In the genomic region with DNA sequence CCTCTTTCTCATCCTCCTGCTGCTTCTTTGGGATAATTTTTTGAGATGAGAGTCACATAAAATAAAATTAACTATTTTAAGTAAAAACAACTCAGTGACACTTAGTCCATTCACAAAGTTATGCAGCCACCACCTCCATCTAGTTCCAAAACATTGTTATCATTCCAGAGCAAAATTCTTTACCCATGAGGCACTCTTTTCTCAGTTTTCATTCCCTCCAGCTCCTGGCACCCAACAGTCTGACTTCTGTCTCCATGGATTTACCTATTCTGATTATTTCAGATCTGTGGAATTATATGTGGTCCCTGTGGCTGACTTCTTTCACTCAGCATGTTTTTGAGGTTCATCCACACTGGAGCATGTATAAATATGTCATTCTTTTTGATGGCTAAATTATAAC, we compare ENCODE assay signal across 19 cellular contexts.
A peak's percentile ranks its signal among the peaks of the same experiment; 100 is the strongest.
DNase-seq lines count a peak whose midpoint lies in the region; ATAC-seq and TF ChIP-seq lines count a peak whose summit lies in the region.
"Had no signal": no experiment of that assay in that cellular context is flagged by ENCODE, and none has a peak within 500 bp of the region (broad histone marks: within the 10 kb centered on the region; RNA-seq: fewer than 3 reads in every experiment).

No MANE protein-coding gene starts in this region.

- no peak overlapping the region for H3K27ac Mint-ChIP-seq in activated naive CD4-positive, alpha-beta T cell treated with anti-CD3 and anti-CD28 coated beads, Interleukin-2, amount 50 U/mL, for 72 hours
- H3K27ac Mint-ChIP-seq: endodermal cell had no signal

- H3K4me1 ChIP-seq in mesendoderm (ENCODE audit: control insufficient read depth, low read depth, low read length): no peaks in the 10 kb centered on the region
- H3K4me1 ChIP-seq: uterus had no signal

- peaks cover 0 to under 1% of the 10 kb centered on the region in 2 donors for H3K9me3 Mint-ChIP-seq in activated naive CD4-positive, alpha-beta T cell treated with anti-CD3 and anti-CD28 coated beads, Interleukin-2, amount 50 U/mL, for 72 hours
- H3K9me3 Mint-ChIP-seq: endodermal cell had no signal

- no peak overlapping the region for H4K5ac ChIP-seq in mesendoderm (ENCODE audit: low read length)

- no peak overlapping the region for H3K56ac ChIP-seq in mesendoderm (ENCODE audit: low read length)

- no peaks in the 10 kb centered on the region for H3K79me1 ChIP-seq in mesendoderm (ENCODE audit: low read length)

- no peak overlapping the region for H3K4me3 ChIP-seq in AG04450 (ENCODE audit: low read depth, low read length)
- H3K4me3 ChIP-seq in cardiac fibroblast (replicated peaks in 1 of 2; ENCODE audit: low read depth in 2 of 2, low read length in 2 of 2): no peak overlapping the region
- no peak overlapping the region for H3K4me3 ChIP-seq in mesendoderm (ENCODE audit: low read length)
- H3K4me3 ChIP-seq: uterus had no signal

- H3K27me3 ChIP-seq in AG04450 (ENCODE audit: control insufficient read depth, insufficient read depth, low read length): no peaks in the 10 kb centered on the region
- H3K27me3 ChIP-seq in mesendoderm (ENCODE audit: insufficient read depth, low read length, poor library complexity): no peaks in the 10 kb centered on the region
- H3K27me3 ChIP-seq: uterus had no signal

- H3K9ac ChIP-seq in mesendoderm (ENCODE audit: low read length): no peak overlapping the region

- H3K36me3 ChIP-seq in mesendoderm (ENCODE audit: control insufficient read depth, insufficient read depth, low read length): no peaks in the 10 kb centered on the region
- H3K36me3 ChIP-seq: uterus had no signal

- no peak overlapping the region for H3K23ac ChIP-seq in mesendoderm (ENCODE audit: low read length)

- DNase-seq in AG04450 (ENCODE audit: low read depth, low spot score): peak; percentile 18
- DNase-seq in HT1080 (ENCODE audit: low read depth): peak; percentile 76
- peak; percentile 20 to 65 for DNase-seq in cardiac fibroblast (ENCODE audit: low read depth in 2 of 2)
- peak; percentile 65 for DNase-seq in mesendoderm
- no peak for DNase-seq in activated naive CD4-positive, alpha-beta T cell treated with anti-CD3 and anti-CD28 coated beads, Interleukin-2, amount 50 U/mL, for 72 hours (ENCODE audit: low spot score in 2 of 2)
- no peak for DNase-seq in activated effector memory CD4-positive, alpha-beta T cell treated with Interleukin-2 at 50 U/mL for 16 hours
- no peak for DNase-seq in NOMO-1 (lab: John Stamatoyannopoulos, UW; ENCODE audit: unreplicated experiment in 2 of 2)
- DNase-seq: activated T-cell treated with anti-CD3 and anti-CD28 coated beads for 4 hours; amygdala; endodermal cell; GDM1; hippocampal formation; midbrain; NCI-H1105; NCI-H446; stimulated activated CD8-positive, alpha-beta memory T cell treated with anti-CD3 and anti-CD28 coated beads, Interleukin-4, amount 100 ng/mL, for 48 hours; uterus had no signal

- H3K27ac ChIP-seq in AG04450 (ENCODE audit: low read depth, low read length) (peak overlapping the region; percentile 65), mesendoderm (ENCODE audit: low read depth, low read length) (no peak overlapping the region)
- H3K27ac ChIP-seq: uterus had no signal

- H2AK5ac ChIP-seq in mesendoderm (ENCODE audit: low read length): no peak overlapping the region

- TF ChIP-seq CTCF in AG04450 (IDR thresholded peaks at IDR 0.05; ENCODE audit: low read depth, low read length) (no peak), cardiac fibroblast (IDR thresholded peaks at IDR 0.05; ENCODE audit: low read depth, low read length) (no peak)

- ATAC-seq in activated naive CD4-positive, alpha-beta T cell treated with anti-CD3 and anti-CD28 coated beads, Interleukin-2, amount 50 U/mL, for 72 hours: no peak
- no peak for ATAC-seq in HG02588 (IDR thresholded peaks at IDR 0.05; ENCODE audit: unreplicated experiment)
- ATAC-seq: activated CD4-positive, CD25-positive, alpha-beta regulatory T cell treated with anti-CD3 and anti-CD28 coated beads, Interleukin-2, amount 50 U/mL, for 24 hours had no signal

- H2BK120ac ChIP-seq in mesendoderm (ENCODE audit: low read depth, low read length): no peak overlapping the region

- H3K18ac ChIP-seq in mesendoderm (ENCODE audit: low read length): no peak overlapping the region

- no peaks in the 10 kb centered on the region for H3K36me3 Mint-ChIP-seq in activated naive CD4-positive, alpha-beta T cell treated with anti-CD3 and anti-CD28 coated beads, Interleukin-2, amount 50 U/mL, for 72 hours

- H2BK5ac ChIP-seq in mesendoderm (ENCODE audit: low read length): no peak overlapping the region

- no peaks in the 10 kb centered on the region for H3K9me3 ChIP-seq in AG04450 (ENCODE audit: control insufficient read depth, insufficient read depth, low read length)
- H3K9me3 ChIP-seq: uterus had no signal

- no peak overlapping the region for H3K4ac ChIP-seq in mesendoderm (ENCODE audit: low read depth, low read length)

- H4K8ac ChIP-seq in mesendoderm (ENCODE audit: low read depth, low read length): no peak overlapping the region

- no peaks in the 10 kb centered on the region for H3K79me2 ChIP-seq in mesendoderm (ENCODE audit: control insufficient read depth, insufficient read depth, low read length)

- no peak overlapping the region for H2BK15ac ChIP-seq in mesendoderm (replicated peaks; ENCODE audit: low read depth)

- no peak overlapping the region for H3K4me2 ChIP-seq in mesendoderm (ENCODE audit: low read length)

- POLR2A ChIA-PET in AG04450 (lab: Yijun Ruan, JAX): no interaction called here

- CTCF ChIA-PET in AG04450 (lab: Charles Lee): no interaction called here

Comparison
In these comparisons a context has a peak if more than half of its experiments do, and no peak if none do; other contexts are left out.
1. DNase-seq: peak in AG04450 (single experiment), HT1080 (single experiment), cardiac fibroblast (2 of 2) and mesendoderm (single experiment); none in activated naive CD4-positive, alpha-beta T cell treated with anti-CD3 and anti-CD28 coated beads, Interleukin-2, amount 50 U/mL, for 72 hours (0 of 2), activated effector memory CD4-positive, alpha-beta T cell treated with Interleukin-2 at 50 U/mL for 16 hours (single experiment) and NOMO-1 (0 of 2).